In genomic region chr19:54463531-54464043, GRCh38 we compare ENCODE assay signal across 8 cellular contexts. TPM values are rescaled to one million over a fixed set of nuclear protein-coding genes. Genes with fewer than 3 reads are reported as not detected.
DNase-seq lines count a peak whose midpoint lies in the region; ATAC-seq and TF ChIP-seq lines count a peak whose summit lies in the region.

Gene LENG9, minus strand, starts transcription at chr19:54463778. Its CDS starts 252 bp downstream, at chr19:54463526.

- H3K27ac ChIP-seq in dorsolateral prefrontal cortex (peak within 1 kb of the TSS; percentile 61 to 97 (median 91)), right lobe of liver (peak within 1 kb of the TSS; percentile 83 to 95 (median 91))

- peak within 1 kb of the TSS; percentile 78 for H3K4me3 Mint-ChIP-seq in activated CD4-positive, alpha-beta memory T cell treated with anti-CD3 and anti-CD28 coated beads for 36 hours

- ATAC-seq in GM19324 (IDR thresholded peaks at IDR 0.05; ENCODE audit: low FRiP score, unreplicated experiment), result peak; percentile 63
- peak; percentile 43 for ATAC-seq in HG03457 (IDR thresholded peaks at IDR 0.05; ENCODE audit: unreplicated experiment)
- ATAC-seq in right lobe of liver, result peak; percentile 70 to 77 (median 74)

- peak; percentile 96 for TF ChIP-seq POLR2A in right lobe of liver (IDR thresholded peaks at IDR 0.05)

- peaks cover 29% of the 10 kb centered on the region for H3K4me1 Mint-ChIP-seq in activated CD4-positive, alpha-beta memory T cell treated with anti-CD3 and anti-CD28 coated beads for 36 hours (ENCODE audit: low read depth)

- TF ChIP-seq CTCF in BE2C (IDR thresholded peaks at IDR 0.05; ENCODE audit: low read depth, low read length) (no peak), dorsolateral prefrontal cortex (IDR thresholded peaks at IDR 0.05 in 54 of 56, conservative IDR thresholded peaks at IDR 0.05 in 2 of 56; ENCODE audit: low read depth in 1 of 56, partially characterized antibody in 56 of 56) (peak in 3 of 56 donors; percentile 1 to 16 (median 12)), right lobe of liver (IDR thresholded peaks at IDR 0.05) (no peak)

- H3K4me1 ChIP-seq in BE2C (peaks cover 4% of the 10 kb centered on the region; the same call in 1 of the 2 replicates), right lobe of liver (peaks cover 0 to 12% (median 5%) of the 10 kb centered on the region in 4 donors)

- intact Hi-C loops in activated CD4-positive, alpha-beta memory T cell treated with anti-CD3 and anti-CD28 coated beads for 36 hours (cut with micrococcal nuclease), result loop anchor here (1.0 to 5.0 kb wide), 5 partner anchors 14 to 876 kb away; partner anchors contain the start of genes KMT5C, LENG8, MYADM and TSEN34
- intact Hi-C loops in dorsolateral prefrontal cortex (cut with DNase I) (loop anchor here (2.0 kb wide), 1 partner anchor 15 kb away; the partner anchor contains the start of gene LENG8 (in 2 of the 2)), right lobe of liver (cut with DNase I) (no loop called here)

- H3K9me3 ChIP-seq in BE2C, result no peaks in the 10 kb centered on the region
- H3K9me3 ChIP-seq in right lobe of liver, result no peaks in the 10 kb centered on the region

- DNase-seq in BE2C, result peak; percentile 99
- DNase-seq in NCI-H748 (lab: John Stamatoyannopoulos, UW; ENCODE audit: unreplicated experiment), result peak; percentile 98
- DNase-seq in activated CD4-positive, alpha-beta memory T cell treated with anti-CD3 and anti-CD28 coated beads for 36 hours, result peak; percentile 99
- peak; percentile 86 to 99 (median 98) for DNase-seq in dorsolateral prefrontal cortex
- peak; percentile 98 to 99 (median 99) for DNase-seq in right lobe of liver
- peak; percentile 97 for DNase-seq in stimulated activated CD4-positive, alpha-beta T cell treated with anti-CD3 and anti-CD28 coated beads, Interleukin-4, amount 100 ng/mL, for 24 hours

- H3K4me3 ChIP-seq in BE2C (ENCODE audit: low read depth, low read length) (peak within 1 kb of the TSS; percentile 64), dorsolateral prefrontal cortex (peak within 1 kb of the TSS; percentile 50 to 89 (median 72)), right lobe of liver (peak within 1 kb of the TSS; percentile 42 to 72 (median 66))

- no peaks in the 10 kb centered on the region for H3K27me3 ChIP-seq in BE2C
- H3K27me3 ChIP-seq in dorsolateral prefrontal cortex, result peaks cover 0 to 3% (median 0%) of the 10 kb centered on the region in 45 donors
- H3K27me3 ChIP-seq in right lobe of liver, result no peaks in the 10 kb centered on the region

- H3K27me3 Mint-ChIP-seq in activated CD4-positive, alpha-beta memory T cell treated with anti-CD3 and anti-CD28 coated beads for 36 hours, result no peaks in the 10 kb centered on the region

- POLR2A ChIA-PET in activated CD4-positive, alpha-beta memory T cell treated with anti-CD3 and anti-CD28 coated beads for 36 hours (lab: Charles Lee), result interaction anchor here (0.7 to 1.2 kb wide), 4 partner anchors 9 to 327 kb away, joined by 3 to 31 read pairs (median 8); partner anchors contain the start of genes LENG8 and MBOAT7

- H3K27ac Mint-ChIP-seq in activated CD4-positive, alpha-beta memory T cell treated with anti-CD3 and anti-CD28 coated beads for 36 hours, result peak within 1 kb of the TSS; percentile 92

- H3K9me3 Mint-ChIP-seq in activated CD4-positive, alpha-beta memory T cell treated with anti-CD3 and anti-CD28 coated beads for 36 hours, result no peaks in the 10 kb centered on the region

- H3K36me3 ChIP-seq in BE2C, result peaks cover 26% of the 10 kb centered on the region
- H3K36me3 ChIP-seq in right lobe of liver, result peaks cover 8 to 35% (median 16%) of the 10 kb centered on the region in 4 donors

- H3K36me3 Mint-ChIP-seq in activated CD4-positive, alpha-beta memory T cell treated with anti-CD3 and anti-CD28 coated beads for 36 hours, result peaks cover 17% of the 10 kb centered on the region

- 0% methylated on average over 6 of the region's 41 CpGs for WGBS in right lobe of liver (ENCODE audit: insufficient coverage, low coverage, low lambda C conversion rate, missing lambda C conversion rate)

- CTCF ChIA-PET in activated CD4-positive, alpha-beta memory T cell treated with anti-CD3 and anti-CD28 coated beads for 36 hours (lab: Charles Lee), result interaction anchor here (2.6 kb wide), 1 partner anchor 13 kb away, joined by 9 read pairs; no protein-coding TSS in a partner anchor

RNA-seq across cellular contexts. Expression of gene LENG9, which starts in this region (rescaled TPM):
- polyA plus RNA-seq in BE2C (2012; ENCODE audit: insufficient read depth, insufficient read length, low read depth), result 6.1 TPM
- 1 to 10 TPM; 5.3 to 5.6 TPM for total RNA-seq in activated CD4-positive, alpha-beta memory T cell treated with anti-CD3 and anti-CD28 coated beads for 36 hours
- total RNA-seq in dorsolateral prefrontal cortex, result 1 to 10 TPM in 119 of 120 experiments, under 1 TPM in 1; 0.94 to 5.4 (median 3.1) TPM
- total RNA-seq in right lobe of liver, result 1 to 10 TPM; 1.5 to 5.7 (median 3.3) TPM

Comparison
In these comparisons a context has a peak if more than half of its experiments do, and no peak if none do; other contexts are left out.
1. Peak in every context shown above with its lines: DNase-seq, ATAC-seq, H3K4me3 ChIP-seq and H3K27ac ChIP-seq.
2. intact Hi-C loops: an anchor here in activated CD4-positive, alpha-beta memory T cell treated with anti-CD3 and anti-CD28 coated beads for 36 hours (1.0 to 5.0 kb wide) and dorsolateral prefrontal cortex (2.0 kb wide); none called in right lobe of liver.